Comparison of ENCODE assay signal across 8 cellular contexts in genomic region chr2:20635698-20636584, GRCh38. TPM values are rescaled to one million over a fixed set of nuclear protein-coding genes. Genes with fewer than 3 reads are reported as not detected.
DNase-seq lines count a peak whose midpoint lies in the region; ATAC-seq and TF ChIP-seq lines count a peak whose summit lies in the region.

No MANE protein-coding gene starts in this region.

- peak overlapping the region; percentile 27 for H3K4me3 ChIP-seq in SJCRH30
- no peak overlapping the region for H3K4me3 ChIP-seq in astrocyte of the spinal cord (ENCODE audit: low read depth, low read length)

- no peaks in the 10 kb centered on the region for H3K27me3 ChIP-seq in SJCRH30

- in situ Hi-C loops in KBM-7 (cut with MboI; ENCODE audit: low pct_unique_long_range_greater_than_20kb, low sequenced_read_pairs) (loop anchor here (10.0 to 25.0 kb wide), 2 partner anchors 181 to 524 kb away; no protein-coding TSS in a partner anchor), astrocyte of the spinal cord (cut with HindIII; ENCODE audit: low sequenced_read_pairs) (no loop called here)

- peak; percentile 79 for DNase-seq in DMS79 treated with DMSO at 0.1 percent for 48 hours (lab: John Stamatoyannopoulos, UW)
- DNase-seq in KBM-7: peak; percentile 78
- peak; percentile 89 to 93 for DNase-seq in SJCRH30
- peak; percentile 82 for DNase-seq in astrocyte of the spinal cord (ENCODE audit: low read depth, low spot score)
- peak; percentile 77 to 87 for DNase-seq in hippocampal formation (lab: John Stamatoyannopoulos, UW)
- peak; percentile 94 for DNase-seq in retina
- no peak for DNase-seq in T-helper 9 cell

- peak; percentile 65 for ATAC-seq in GM21528 (IDR thresholded peaks at IDR 0.05; ENCODE audit: low FRiP score, unreplicated experiment)

- H3K4me1 ChIP-seq in SJCRH30: peaks cover 25% of the 10 kb centered on the region

- H3K27ac ChIP-seq in SJCRH30: peak overlapping the region; percentile 43

- H3K36me3 ChIP-seq in SJCRH30: no peaks in the 10 kb centered on the region

- no peaks in the 10 kb centered on the region for H3K9me3 ChIP-seq in SJCRH30 (replicated peaks)

- peak; percentile 96 for TF ChIP-seq CTCF in astrocyte of the spinal cord (IDR thresholded peaks at IDR 0.05; ENCODE audit: low read depth, low read length)

RNA-seq across cellular contexts. Expression of gene HS1BP3, which starts 15.0 kb away (rescaled TPM):
- total RNA-seq in SJCRH30 (2014; rRNA removed; shearing (Covaris generic)): 14.0 and 14.7 TPM in 2 replicates

RNA-seq across cellular contexts. Expression of gene GDF7, which starts 31.0 kb away (rescaled TPM):
- 0.02 and 0.03 TPM in 2 replicates for total RNA-seq in SJCRH30 (2014; rRNA removed; shearing (Covaris generic))
